ENCODE assay signal across 8 cellular contexts in the genomic region with DNA sequence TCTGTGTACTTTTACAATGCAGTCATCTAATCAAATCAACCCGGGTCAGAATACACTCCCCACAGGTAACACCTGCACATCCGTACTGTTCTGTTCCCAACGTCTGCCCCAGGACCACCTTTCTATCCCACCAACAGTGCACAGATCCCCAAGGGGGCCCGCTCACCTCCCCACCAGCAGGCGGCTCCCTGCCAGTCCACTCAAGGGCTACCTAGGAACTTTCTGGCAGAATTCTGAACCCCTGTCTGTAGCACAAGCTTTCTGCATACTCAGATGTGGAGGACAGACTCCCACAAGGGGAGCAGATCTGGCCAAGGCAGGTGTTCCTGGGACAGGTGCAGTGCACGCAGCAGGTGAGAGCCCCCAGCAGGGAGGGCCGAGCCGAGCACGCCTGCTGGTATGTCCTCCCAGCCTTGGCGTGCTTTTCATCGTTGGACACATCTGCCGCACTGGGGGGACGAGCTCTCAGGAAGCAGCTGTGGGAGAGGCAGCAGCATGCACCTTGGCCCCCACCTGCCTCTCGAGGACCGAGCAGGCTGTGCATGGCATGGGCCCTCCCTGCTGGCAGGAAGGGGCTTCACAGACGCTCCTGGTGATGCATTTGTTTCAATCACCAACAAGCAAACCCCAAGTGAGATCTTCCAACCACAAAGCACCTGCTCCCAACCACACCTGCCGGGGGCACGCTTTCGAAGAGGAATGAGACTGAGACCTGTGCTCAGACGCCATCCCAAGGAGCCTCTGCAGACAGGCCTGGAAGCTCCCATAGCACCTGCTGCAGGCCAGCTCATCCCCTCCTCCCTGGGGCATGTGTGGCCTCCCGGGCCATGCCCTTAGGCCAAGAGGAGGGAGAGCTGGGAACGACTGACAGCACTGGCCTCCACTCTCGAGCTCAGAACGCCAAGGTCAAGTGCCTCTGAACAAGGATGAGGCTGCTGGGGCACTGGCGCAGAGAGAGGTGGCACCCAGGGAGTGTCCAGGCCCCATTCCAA. TPM values are rescaled to one million over a fixed set of nuclear protein-coding genes. Genes with fewer than 3 reads are reported as not detected.
DNase-seq lines count a peak whose midpoint lies in the region; ATAC-seq, FAIRE-seq and TF ChIP-seq lines count a peak whose summit lies in the region.

No MANE protein-coding gene starts in this region.

- H3K36me3 ChIP-seq in mucosa of stomach (ENCODE audit: control insufficient read depth, insufficient read depth, low read length) (peaks cover 3% of the 10 kb centered on the region), A673 (ENCODE audit: insufficient read depth, low read length, poor library complexity, severe bottlenecking) (no peaks in the 10 kb centered on the region)

- intact Hi-C loops in CD4-positive, alpha-beta T cell (cut with DNase I, micrococcal nuclease), result no loop called here
- intact Hi-C loops in A673 (cut with micrococcal nuclease; ENCODE audit: unreplicated experiment), result no loop called here

- peak in 1 of 10 experiments; percentile 5 for DNase-seq in CD4-positive, alpha-beta T cell
- DNase-seq in NCI-H774 (lab: John Stamatoyannopoulos, UW) (peak; percentile 100), RCC 7860 (ENCODE audit: low spot score) (no peak), A673 (ENCODE audit: low spot score) (no peak), HUDEP-2 (lab: John Stamatoyannopoulos, UW; ENCODE audit: unreplicated experiment in 76 of 76) (no peak)

- POLR2A ChIA-PET in CD4-positive, alpha-beta T cell (lab: Charles Lee), result no interaction called here
- POLR2A ChIA-PET in A673 (lab: Charles Lee; ENCODE audit: low non-redundant PET), result no interaction called here

- CTCF ChIA-PET in CD4-positive, alpha-beta T cell (lab: Charles Lee), result no interaction called here
- CTCF ChIA-PET in A673 (lab: Charles Lee), result interaction anchor here (0.6 kb wide), 1 partner anchor 45 kb away, joined by 4 read pairs; no protein-coding TSS in a partner anchor

- peaks cover 79% of the 10 kb centered on the region for H3K4me1 ChIP-seq in mucosa of stomach (ENCODE audit: control insufficient read depth, insufficient read depth, low read length)
- H3K4me1 ChIP-seq in A673 (ENCODE audit: insufficient read depth, low read length, poor library complexity, severe bottlenecking), result no peaks in the 10 kb centered on the region

- no peak for FAIRE-seq in RCC 7860 (lab: Jason Lieb, UNC)

- H3K27me3 ChIP-seq in CD4-positive, alpha-beta T cell (ENCODE audit: control insufficient read depth, insufficient read depth, low read length), result no peaks in the 10 kb centered on the region
- H3K27me3 ChIP-seq in mucosa of stomach (ENCODE audit: control insufficient read depth, insufficient read depth, low read length), result no peaks in the 10 kb centered on the region
- H3K27me3 ChIP-seq in A673 (replicated peaks; ENCODE audit: insufficient read depth, low read depth, low read length, poor library complexity), result no peaks in the 10 kb centered on the region

- ATAC-seq in CD4-positive, alpha-beta T cell (ENCODE audit: poor library complexity), result peak; percentile 59
- ATAC-seq in GM19043 (IDR thresholded peaks at IDR 0.05; ENCODE audit: low read depth, unreplicated experiment), result peak; percentile 87
- peak; percentile 75 for ATAC-seq in HG03095 (IDR thresholded peaks at IDR 0.05; ENCODE audit: unreplicated experiment)

- TF ChIP-seq CTCF in CD4-positive, alpha-beta T cell (IDR thresholded peaks at IDR 0.05), result no peak
- TF ChIP-seq CTCF in A673 (conservative IDR thresholded peaks at IDR 0.05; ENCODE audit: low read depth, low read length), result no peak

- peak overlapping the region; percentile 25 for H3K9ac ChIP-seq in mucosa of stomach (ENCODE audit: low read length)

- BruUV-seq in A673 (replicated peaks; lab: Mats Ljungman, UMichigan), result no TSS peak

- H3K9me3 Mint-ChIP-seq in CD4-positive, alpha-beta T cell, result no peaks in the 10 kb centered on the region

- no peaks in the 10 kb centered on the region for H3K9me3 ChIP-seq in CD4-positive, alpha-beta T cell (ENCODE audit: control insufficient read depth, low read length)
- H3K9me3 ChIP-seq in mucosa of stomach (ENCODE audit: control insufficient read depth, low read length) (no peaks in the 10 kb centered on the region), A673 (ENCODE audit: low read depth, low read length, poor library complexity, severe bottlenecking) (no peaks in the 10 kb centered on the region)

- H3K27ac Mint-ChIP-seq in CD4-positive, alpha-beta T cell, result no peak overlapping the region

- no peak overlapping the region for H3K27ac ChIP-seq in CD4-positive, alpha-beta T cell (ENCODE audit: low read depth, low read length)
- no peak overlapping the region for H3K27ac ChIP-seq in A673 (ENCODE audit: low read depth, low read length, poor library complexity, severe bottlenecking)

- H3K36me3 Mint-ChIP-seq in CD4-positive, alpha-beta T cell (ENCODE audit: low read depth), result no peaks in the 10 kb centered on the region

- H3K4me3 ChIP-seq in mucosa of stomach (ENCODE audit: low read length) (no peak overlapping the region), A673 (ENCODE audit: low read depth, low read length, poor library complexity, severe bottlenecking) (no peak overlapping the region)

- H3K27me3 Mint-ChIP-seq in CD4-positive, alpha-beta T cell, result no peaks in the 10 kb centered on the region

- H3K4me1 Mint-ChIP-seq in CD4-positive, alpha-beta T cell (ENCODE audit: low read depth), result peaks cover 29% of the 10 kb centered on the region

- H3K4me3 Mint-ChIP-seq in CD4-positive, alpha-beta T cell, result peak overlapping the region; percentile 56

RNA-seq across cellular contexts. Expression of a gene that starts 35.9 kb away (rescaled TPM):
- 1 to 10 TPM in 1 of 2 experiments, under 1 TPM in 1; 0.89 to 1.4 TPM for total RNA-seq in CD4-positive, alpha-beta T cell
- total RNA-seq in A673 (2021), result 0.88 and 1.2 TPM in 2 replicates
